Comparison of ENCODE assay signal across 12 cellular contexts in the genomic region with DNA sequence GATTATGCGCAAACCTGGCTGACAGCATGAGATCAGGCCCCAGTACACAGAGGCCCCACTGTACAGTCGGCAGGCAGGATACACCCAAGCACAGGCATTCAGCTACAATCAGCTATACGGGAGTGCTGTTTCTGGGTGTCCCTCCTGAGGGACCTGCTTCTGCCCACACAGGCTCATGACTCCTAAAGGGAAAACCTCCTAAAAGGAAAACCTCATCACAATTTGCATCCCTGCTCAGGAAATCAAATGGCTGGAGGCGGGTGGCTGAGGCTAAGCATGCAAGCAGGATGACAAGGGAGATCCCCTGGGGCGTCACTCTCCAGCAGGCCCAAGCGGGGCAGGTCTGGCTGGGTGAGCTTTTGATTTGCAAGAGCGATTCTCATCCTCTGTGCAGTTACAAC.
DNase-seq lines count a peak whose midpoint lies in the region; ATAC-seq and TF ChIP-seq lines count a peak whose summit lies in the region.
"Had no signal": no experiment of that assay in that cellular context is flagged by ENCODE, and none has a peak within 500 bp of the region (broad histone marks: within the 10 kb centered on the region; RNA-seq: fewer than 3 reads in every experiment).

No MANE protein-coding gene starts in this region.

- no peaks in the 10 kb centered on the region for H3K36me3 ChIP-seq in HUES48 (ENCODE audit: control insufficient read depth, insufficient read depth, low read length)
- H3K36me3 ChIP-seq in gastrocnemius medialis = peaks cover 0 to 8% of the 10 kb centered on the region in 2 donors

- H3K9ac ChIP-seq in HUES48 (ENCODE audit: low read depth, low read length) = no peak overlapping the region

- H3K4me1 Mint-ChIP-seq in mesothelial cell of epicardium = peaks cover 37% of the 10 kb centered on the region

- H3K4me3 ChIP-seq in HUES48 (ENCODE audit: low read depth, low read length) (no peak overlapping the region), gastrocnemius medialis (no peak overlapping the region)
- H3K4me3 ChIP-seq: lower lobe of right lung, tibial nerve had no signal

- no peak for DNase-seq in mesothelial cell of epicardium (ENCODE audit: low spot score in 2 of 2, unreplicated experiment in 2 of 2)
- DNase-seq in GDM1 (lab: John Stamatoyannopoulos, UW) = no peak
- DNase-seq in SHP77 treated with DMSO at 0.1 percent for 48 hours (lab: John Stamatoyannopoulos, UW) = no peak
- DNase-seq in gastrocnemius medialis = no peak
- no peak for DNase-seq in SIG-M5 treated with dmso at 0.1 percent for 504 hours (lab: John Stamatoyannopoulos, UW; ENCODE audit: unreplicated experiment)
- DNase-seq: activated effector memory CD4-positive, alpha-beta T cell treated with Interleukin-2 at 50 U/mL for 16 hours; lower lobe of right lung; NCI-H187 had no signal

- peak; percentile 64 for ATAC-seq in GM18870 (IDR thresholded peaks at IDR 0.05; ENCODE audit: unreplicated experiment)
- ATAC-seq in GM21786 (IDR thresholded peaks at IDR 0.05; ENCODE audit: unreplicated experiment) = peak; percentile 81
- no peak for ATAC-seq in gastrocnemius medialis
- ATAC-seq: lower lobe of right lung had no signal

- H3K9me3 Mint-ChIP-seq in mesothelial cell of epicardium = peaks cover 7% of the 10 kb centered on the region

- TF ChIP-seq CTCF in mesothelial cell of epicardium (IDR thresholded peaks at IDR 0.05; ENCODE audit: unreplicated experiment) (no peak), gastrocnemius medialis (IDR thresholded peaks at IDR 0.05 in 4 of 5, conservative IDR thresholded peaks at IDR 0.05 in 1 of 5) (no peak)

- H3K4me3 Mint-ChIP-seq in mesothelial cell of epicardium = no peak overlapping the region

- H3K27ac ChIP-seq in HUES48 (ENCODE audit: low read depth, low read length) (peak overlapping the region; percentile 18), gastrocnemius medialis (no peak overlapping the region)
- H3K27ac ChIP-seq: lower lobe of right lung had no signal

- H3K27me3 Mint-ChIP-seq in mesothelial cell of epicardium (ENCODE audit: low read depth) = no peaks in the 10 kb centered on the region

- H3K27me3 ChIP-seq in HUES48 (ENCODE audit: control insufficient read depth, insufficient read depth, low read length) (no peaks in the 10 kb centered on the region), gastrocnemius medialis (no peaks in the 10 kb centered on the region)
- H3K27me3 ChIP-seq: tibial nerve had no signal

- H3K9me3 ChIP-seq in HUES48 (ENCODE audit: control insufficient read depth, insufficient read depth, low read length) = no peaks in the 10 kb centered on the region
- H3K9me3 ChIP-seq in gastrocnemius medialis = no peaks in the 10 kb centered on the region
- H3K9me3 ChIP-seq: lower lobe of right lung, tibial nerve had no signal

- TF ChIP-seq POLR2A in gastrocnemius medialis (IDR thresholded peaks at IDR 0.05) = no peak

- peak overlapping the region; percentile 79 for H3K27ac Mint-ChIP-seq in mesothelial cell of epicardium

- H3K4me1 ChIP-seq in HUES48 (ENCODE audit: control insufficient read depth, insufficient read depth, low read length) (0 out of 2 replicates have a peak, but pooled peaks cover 6% of the 10 kb centered on the region), gastrocnemius medialis (no peaks in the 10 kb centered on the region)
- H3K4me1 ChIP-seq: lower lobe of right lung had no signal

- peaks cover 15% of the 10 kb centered on the region for H3K36me3 Mint-ChIP-seq in mesothelial cell of epicardium

- in situ Hi-C loops in gastrocnemius medialis (cut with MboI; ENCODE audit: low sequenced_read_pairs in 4 of 4) = no loop called here

- intact Hi-C loops in gastrocnemius medialis (cut with DNase I; ENCODE audit: low total_unique reads) = no loop called here

Comparison
In these comparisons a context has a peak if more than half of its experiments do, and no peak if none do; other contexts are left out.
1. ATAC-seq: peak in GM18870 (single experiment) and GM21786 (single experiment); none in gastrocnemius medialis (0 of 2).